In the genomic region with DNA sequence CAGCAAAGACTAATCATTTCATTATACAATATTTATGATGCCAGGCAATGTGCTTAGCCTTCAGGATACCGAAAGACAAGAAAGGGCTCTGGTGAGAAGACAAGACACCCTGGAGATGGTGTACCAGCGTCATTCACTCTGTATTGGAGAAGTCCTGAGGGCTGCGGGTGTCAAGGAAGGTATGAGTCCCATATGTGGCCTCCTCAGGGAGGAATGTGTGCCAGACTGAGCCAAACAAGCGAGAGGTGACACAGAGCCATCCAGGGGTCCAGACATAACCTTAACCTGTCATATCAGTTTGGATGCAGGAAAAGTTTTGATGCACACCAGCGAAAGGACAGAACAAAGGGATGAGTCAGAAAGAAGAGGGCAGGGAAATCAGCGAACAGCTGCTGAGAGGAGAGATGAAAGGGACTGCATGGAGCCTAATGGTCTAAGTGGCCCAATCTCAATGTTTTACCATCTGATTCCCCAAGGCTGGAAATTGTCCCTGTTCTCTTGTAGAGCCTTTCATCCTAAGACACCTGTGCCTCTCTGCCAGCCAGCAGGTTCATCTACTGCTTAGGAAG, we compare ENCODE assay signal across 34 cellular contexts. TPM values are rescaled to one million over a fixed set of nuclear protein-coding genes. Genes with fewer than 3 reads are reported as not detected.
"Had no signal": no experiment of that assay in that cellular context is flagged by ENCODE, and none has a peak within 500 bp of the region (broad histone marks: within the 10 kb centered on the region; RNA-seq: fewer than 3 reads in every experiment).

No MANE protein-coding gene starts in this region.

- ATAC-seq: activated CD8-positive, alpha-beta memory T cell treated with anti-CD3 and anti-CD28 coated beads, Interleukin-2, amount 10 ng/mL, durations not matched to agents 7 days and 5 days; PC-3; SK-N-SH treated with all-trans-retinoic acid at 6 μM for 48 hours had no signal

- H3K4me1 ChIP-seq: ascending aorta, breast epithelium, Peyer's patch had no signal

- H3K4me3 Mint-ChIP-seq: activated CD4-positive, alpha-beta memory T cell treated with anti-CD3 and anti-CD28 coated beads, Interleukin-2, amount 10 ng/mL, durations not matched to agents 7 days and 5 days; activated CD8-positive, alpha-beta memory T cell treated with anti-CD3 and anti-CD28 coated beads, Interleukin-2, amount 10 ng/mL, durations not matched to agents 7 days and 5 days; activated naive CD4-positive, alpha-beta T cell treated with anti-CD3 and anti-CD28 coated beads, Interleukin-2, amount 10 ng/mL, durations not matched to agents 7 days and 5 days; activated naive CD8-positive, alpha-beta T cell treated with anti-CD3 and anti-CD28 coated beads, Interleukin-2, amount 10 ng/mL, durations not matched to agents 7 days and 5 days had no signal

- H3K27me3 ChIP-seq: ascending aorta, breast epithelium, Peyer's patch had no signal

- DNase-seq: activated CD4-positive, alpha-beta memory T cell treated with anti-CD3 and anti-CD28 coated beads, Interleukin-2, amount 10 ng/mL, durations not matched to agents 7 days and 5 days; activated CD4-positive, alpha-beta T cell treated with anti-CD3 and anti-CD28 coated beads for 1 hour; activated CD4-positive, alpha-beta T cell treated with anti-CD3 and anti-CD28 coated beads for 48 hours; activated CD4-positive, CD25-positive, alpha-beta regulatory T cell; activated CD8-positive, alpha-beta memory T cell treated with anti-CD3 and anti-CD28 coated beads for 24 hours; activated CD8-positive, alpha-beta memory T cell treated with anti-CD3 and anti-CD28 coated beads, Interleukin-2, amount 10 ng/mL, durations not matched to agents 7 days and 5 days; activated CD8-positive, alpha-beta memory T cell treated with anti-CD3 and anti-CD28 coated beads, Interleukin-2, amount 50 U/mL, for 48 hours; activated effector memory CD4-positive, alpha-beta T cell treated with Interleukin-2 at 50 U/mL for 16 hours; activated naive CD4-positive, alpha-beta T cell treated with anti-CD3 and anti-CD28 coated beads, Interleukin-2, amount 10 ng/mL, durations not matched to agents 7 days and 5 days; activated naive CD8-positive, alpha-beta T cell treated with anti-CD3 and anti-CD28 coated beads, Interleukin-2, amount 10 ng/mL, durations not matched to agents 7 days and 5 days; activated T-cell treated with anti-CD3 and anti-CD28 coated beads, Interleukin-2, amount 50 U/mL, for 48 hours; amygdala; NCI-H1105 treated with DMSO at 0.1 percent for 48 hours; NCI-H1436 treated with DMSO at 0.1 percent for 48 hours; NCI-H1694 treated with DMSO at 0.1 percent for 48 hours; NCI-H2029; NCI-H2107; NCI-H2171; NCI-H510A; NCI-H526; NCI-H748 treated with DMSO at 0.1 percent for 48 hours; NK-92 treated with Interleukin-12 subunit alpha and Interleukin-12 subunit beta, amount 100 ng/mL, for 24 hours; PC-3; Peyer's patch; RPMI8226; SHP77 treated with DMSO at 0.1 percent for 48 hours; T-helper 1 cell; T-helper 2 cell; T-helper 9 cell; WERI-Rb-1 had no signal

- H3K9me3 Mint-ChIP-seq: activated CD4-positive, alpha-beta memory T cell treated with anti-CD3 and anti-CD28 coated beads, Interleukin-2, amount 10 ng/mL, durations not matched to agents 7 days and 5 days; activated naive CD4-positive, alpha-beta T cell treated with anti-CD3 and anti-CD28 coated beads, Interleukin-2, amount 10 ng/mL, durations not matched to agents 7 days and 5 days; activated naive CD8-positive, alpha-beta T cell treated with anti-CD3 and anti-CD28 coated beads, Interleukin-2, amount 10 ng/mL, durations not matched to agents 7 days and 5 days had no signal

- H3K4me3 ChIP-seq: ascending aorta, breast epithelium, Peyer's patch had no signal

- H3K36me3 ChIP-seq: breast epithelium, Peyer's patch, WERI-Rb-1 had no signal

- H3K36me3 Mint-ChIP-seq: activated CD8-positive, alpha-beta memory T cell treated with anti-CD3 and anti-CD28 coated beads, Interleukin-2, amount 10 ng/mL, durations not matched to agents 7 days and 5 days; activated naive CD4-positive, alpha-beta T cell treated with anti-CD3 and anti-CD28 coated beads, Interleukin-2, amount 10 ng/mL, durations not matched to agents 7 days and 5 days; activated naive CD8-positive, alpha-beta T cell treated with anti-CD3 and anti-CD28 coated beads, Interleukin-2, amount 10 ng/mL, durations not matched to agents 7 days and 5 days had no signal

- H3K4me1 Mint-ChIP-seq: activated CD4-positive, alpha-beta memory T cell treated with anti-CD3 and anti-CD28 coated beads, Interleukin-2, amount 10 ng/mL, durations not matched to agents 7 days and 5 days; activated CD8-positive, alpha-beta memory T cell treated with anti-CD3 and anti-CD28 coated beads, Interleukin-2, amount 10 ng/mL, durations not matched to agents 7 days and 5 days; activated naive CD4-positive, alpha-beta T cell treated with anti-CD3 and anti-CD28 coated beads, Interleukin-2, amount 10 ng/mL, durations not matched to agents 7 days and 5 days; activated naive CD8-positive, alpha-beta T cell treated with anti-CD3 and anti-CD28 coated beads, Interleukin-2, amount 10 ng/mL, durations not matched to agents 7 days and 5 days had no signal

- H3K27ac Mint-ChIP-seq: activated CD4-positive, alpha-beta memory T cell treated with anti-CD3 and anti-CD28 coated beads, Interleukin-2, amount 10 ng/mL, durations not matched to agents 7 days and 5 days; activated CD8-positive, alpha-beta memory T cell treated with anti-CD3 and anti-CD28 coated beads, Interleukin-2, amount 10 ng/mL, durations not matched to agents 7 days and 5 days; activated naive CD4-positive, alpha-beta T cell treated with anti-CD3 and anti-CD28 coated beads, Interleukin-2, amount 10 ng/mL, durations not matched to agents 7 days and 5 days; activated naive CD8-positive, alpha-beta T cell treated with anti-CD3 and anti-CD28 coated beads, Interleukin-2, amount 10 ng/mL, durations not matched to agents 7 days and 5 days had no signal

- H3K9me3 ChIP-seq: ascending aorta, breast epithelium, Peyer's patch had no signal

- H3K27ac ChIP-seq: ascending aorta, breast epithelium, Peyer's patch, WERI-Rb-1 had no signal

RNA-seq across cellular contexts. Expression of gene ADRA1B, which starts 38.9 kb away (rescaled TPM):
- total RNA-seq: activated CD4-positive, alpha-beta memory T cell treated with anti-CD3 and anti-CD28 coated beads, Interleukin-2, amount 10 ng/mL, durations not matched to agents 7 days and 5 days; activated naive CD8-positive, alpha-beta T cell treated with anti-CD3 and anti-CD28 coated beads, Interleukin-2, amount 10 ng/mL, durations not matched to agents 7 days and 5 days; SK-MEL-5 had no signal
